Comparison of ENCODE assay signal across 24 cellular contexts in the genomic region with DNA sequence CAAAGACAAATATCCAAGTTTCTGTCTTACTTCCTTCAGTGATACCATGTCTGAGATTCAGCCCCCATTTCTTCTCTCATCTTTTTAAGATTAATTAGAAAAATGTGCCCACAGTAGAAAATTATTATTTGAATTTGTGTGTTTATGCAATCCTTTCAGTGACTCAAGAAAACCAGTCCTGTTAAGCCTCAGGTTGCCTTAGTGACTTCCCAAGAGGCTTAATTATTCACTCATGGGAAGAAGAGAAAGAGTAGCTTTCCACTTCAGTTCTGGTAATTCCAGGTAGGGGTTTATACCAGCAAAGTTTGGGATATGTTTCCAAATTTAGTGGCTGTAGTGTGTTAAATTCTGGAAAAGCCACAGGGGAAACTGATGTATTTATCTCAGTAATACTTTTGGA.
"Had no signal": no experiment of that assay in that cellular context is flagged by ENCODE, and none has a peak within 500 bp of the region (broad histone marks: within the 10 kb centered on the region; RNA-seq: fewer than 3 reads in every experiment).

No MANE protein-coding gene starts in this region.

- H3K27ac ChIP-seq: breast epithelium, esophagus muscularis mucosa, skin epidermis, stomach, testis had no signal

- H3K27me3 ChIP-seq: breast epithelium, stomach, testis had no signal

- H3K4me3 ChIP-seq: breast epithelium, esophagus muscularis mucosa, skin epidermis, stomach, testis had no signal

- ATAC-seq: activated naive CD8-positive, alpha-beta T cell treated with anti-CD3 and anti-CD28 coated beads, Interleukin-2, amount 50 U/mL, for 24 hours; stimulated activated effector memory CD8-positive, alpha-beta T cell treated with anti-CD3 and anti-CD28 coated beads, Interleukin-12 subunit alpha, Interleukin-12 subunit beta, amount 100 ng/mL, for 72 hours had no signal

- DNase-seq: activated CD4-positive, alpha-beta T cell treated with anti-CD3 and anti-CD28 coated beads, Interleukin-2, amount 10 ng/mL, durations not matched to agents 7 days and 5 days; activated CD8-positive, alpha-beta memory T cell treated with anti-CD3 and anti-CD28 coated beads, Interleukin-2, amount 50 U/mL, for 4 hours; activated effector memory CD4-positive, alpha-beta T cell treated with Interleukin-2 at 50 U/mL for 16 hours; activated naive CD4-positive, alpha-beta T cell treated with anti-CD3 and anti-CD28 coated beads, Interleukin-2, amount 10 ng/mL, durations not matched to agents 7 days and 5 days; activated naive CD8-positive, alpha-beta T cell treated with anti-CD3 and anti-CD28 coated beads, Interleukin-2, amount 50 U/mL, for 24 hours; activated T-cell treated with anti-CD3 and anti-CD28 coated beads, Interleukin-2, amount 50 U/mL, for 48 hours; cerebellar nuclear complex; cortex of kidney; mammary epithelial cell; midbrain; nephron progenitor cell; occipital lobe; posterior cingulate gyrus; retina; stimulated activated CD4-positive, alpha-beta T cell treated with anti-CD3 and anti-CD28 coated beads, Interleukin-15, amount 100 ng/mL, for 24 hours; stimulated activated CD4-positive, alpha-beta T cell treated with anti-CD3 and anti-CD28 coated beads, Interleukin-2, amount 100 ng/mL, for 48 hours; stomach; T1000; testis had no signal

- H3K27ac Mint-ChIP-seq: activated CD4-positive, alpha-beta T cell treated with anti-CD3 and anti-CD28 coated beads, Interleukin-2, amount 10 ng/mL, durations not matched to agents 7 days and 5 days; activated naive CD4-positive, alpha-beta T cell treated with anti-CD3 and anti-CD28 coated beads, Interleukin-2, amount 10 ng/mL, durations not matched to agents 7 days and 5 days; activated naive CD8-positive, alpha-beta T cell treated with anti-CD3 and anti-CD28 coated beads, Interleukin-2, amount 50 U/mL, for 24 hours; nephron progenitor cell; stimulated activated effector memory CD8-positive, alpha-beta T cell treated with anti-CD3 and anti-CD28 coated beads, Interleukin-12 subunit alpha, Interleukin-12 subunit beta, amount 100 ng/mL, for 72 hours; type B pancreatic cell had no signal

- H3K4me1 Mint-ChIP-seq: activated CD4-positive, alpha-beta T cell treated with anti-CD3 and anti-CD28 coated beads, Interleukin-2, amount 10 ng/mL, durations not matched to agents 7 days and 5 days; activated naive CD4-positive, alpha-beta T cell treated with anti-CD3 and anti-CD28 coated beads, Interleukin-2, amount 10 ng/mL, durations not matched to agents 7 days and 5 days; activated naive CD8-positive, alpha-beta T cell treated with anti-CD3 and anti-CD28 coated beads, Interleukin-2, amount 50 U/mL, for 24 hours; stimulated activated effector memory CD8-positive, alpha-beta T cell treated with anti-CD3 and anti-CD28 coated beads, Interleukin-12 subunit alpha, Interleukin-12 subunit beta, amount 100 ng/mL, for 72 hours had no signal

- H3K27me3 Mint-ChIP-seq: activated CD4-positive, alpha-beta T cell treated with anti-CD3 and anti-CD28 coated beads, Interleukin-2, amount 10 ng/mL, durations not matched to agents 7 days and 5 days; activated naive CD4-positive, alpha-beta T cell treated with anti-CD3 and anti-CD28 coated beads, Interleukin-2, amount 10 ng/mL, durations not matched to agents 7 days and 5 days; activated naive CD8-positive, alpha-beta T cell treated with anti-CD3 and anti-CD28 coated beads, Interleukin-2, amount 50 U/mL, for 24 hours; type B pancreatic cell had no signal

- H3K9me3 ChIP-seq: breast epithelium, esophagus muscularis mucosa, stomach, testis had no signal

- H3K4me3 Mint-ChIP-seq: activated CD4-positive, alpha-beta T cell treated with anti-CD3 and anti-CD28 coated beads, Interleukin-2, amount 10 ng/mL, durations not matched to agents 7 days and 5 days; activated naive CD4-positive, alpha-beta T cell treated with anti-CD3 and anti-CD28 coated beads, Interleukin-2, amount 10 ng/mL, durations not matched to agents 7 days and 5 days; activated naive CD8-positive, alpha-beta T cell treated with anti-CD3 and anti-CD28 coated beads, Interleukin-2, amount 50 U/mL, for 24 hours; nephron progenitor cell; stimulated activated effector memory CD8-positive, alpha-beta T cell treated with anti-CD3 and anti-CD28 coated beads, Interleukin-12 subunit alpha, Interleukin-12 subunit beta, amount 100 ng/mL, for 72 hours; type B pancreatic cell had no signal

- H3K36me3 ChIP-seq: breast epithelium, esophagus muscularis mucosa, stomach had no signal

- H3K36me3 Mint-ChIP-seq: activated naive CD4-positive, alpha-beta T cell treated with anti-CD3 and anti-CD28 coated beads, Interleukin-2, amount 10 ng/mL, durations not matched to agents 7 days and 5 days; stimulated activated effector memory CD8-positive, alpha-beta T cell treated with anti-CD3 and anti-CD28 coated beads, Interleukin-12 subunit alpha, Interleukin-12 subunit beta, amount 100 ng/mL, for 72 hours; type B pancreatic cell had no signal

- H3K9me3 Mint-ChIP-seq: activated CD4-positive, alpha-beta T cell treated with anti-CD3 and anti-CD28 coated beads, Interleukin-2, amount 10 ng/mL, durations not matched to agents 7 days and 5 days; activated naive CD4-positive, alpha-beta T cell treated with anti-CD3 and anti-CD28 coated beads, Interleukin-2, amount 10 ng/mL, durations not matched to agents 7 days and 5 days; activated naive CD8-positive, alpha-beta T cell treated with anti-CD3 and anti-CD28 coated beads, Interleukin-2, amount 50 U/mL, for 24 hours; nephron progenitor cell; type B pancreatic cell had no signal

- H3K4me1 ChIP-seq: breast epithelium, esophagus muscularis mucosa, stomach, testis had no signal
